In genomic region chr12:47097276-47097896, GRCh38 we compare ENCODE assay signal across 15 cellular contexts. TPM values are rescaled to one million over a fixed set of nuclear protein-coding genes. Genes with fewer than 3 reads are reported as not detected.
DNase-seq lines count a peak whose midpoint lies in the region; ATAC-seq, FAIRE-seq and TF ChIP-seq lines count a peak whose summit lies in the region.
"Had no signal": no experiment of that assay in that cellular context is flagged by ENCODE, and none has a peak within 500 bp of the region (broad histone marks: within the 10 kb centered on the region; RNA-seq: fewer than 3 reads in every experiment).

No MANE protein-coding gene starts in this region.

- TF ChIP-seq POLR2A in GM12892 (IDR thresholded peaks at IDR 0.05; ENCODE audit: low read depth, low read length), result no peak

- POLR2A ChIA-PET in activated CD4-positive, alpha-beta memory T cell treated with anti-CD3 and anti-CD28 coated beads for 36 hours (lab: Charles Lee), result no interaction called here

- no peaks in the 10 kb centered on the region for H3K9me3 ChIP-seq in right cardiac atrium (ENCODE audit: control insufficient read depth, low read length)
- no peaks in the 10 kb centered on the region for H3K9me3 ChIP-seq in right atrium auricular region
- H3K9me3 ChIP-seq in ascending aorta, result no peaks in the 10 kb centered on the region
- no peaks in the 10 kb centered on the region for H3K9me3 ChIP-seq in aorta (ENCODE audit: control insufficient read depth, low read length)
- H3K9me3 ChIP-seq: neutrophil, testis had no signal

- no peaks in the 10 kb centered on the region for H3K9me3 Mint-ChIP-seq in activated CD4-positive, alpha-beta memory T cell treated with anti-CD3 and anti-CD28 coated beads for 36 hours
- H3K9me3 Mint-ChIP-seq: activated CD4-positive, alpha-beta memory T cell treated with anti-CD3 and anti-CD28 coated beads, Interleukin-2, amount 10 ng/mL, durations not matched to agents 7 days and 5 days had no signal

- no peak for FAIRE-seq in GM12892 (lab: Jason Lieb, UNC)
- FAIRE-seq: endothelial cell of umbilical vein had no signal

- DNase-seq in right cardiac atrium, result no peak
- DNase-seq in right atrium auricular region (ENCODE audit: low spot score), result no peak
- no peak for DNase-seq in ascending aorta (ENCODE audit: low spot score in 2 of 2)
- DNase-seq in kidney tubule cell (ENCODE audit: low spot score), result peak; percentile 25
- DNase-seq in aorta, result no peak
- DNase-seq in GM12892 (ENCODE audit: insufficient read length), result no peak
- DNase-seq in stimulated activated CD4-positive, alpha-beta T cell treated with anti-CD3 and anti-CD28 coated beads, Interleukin-1b, Interleukin-23, amount 100 ng/mL, for 48 hours, result no peak
- DNase-seq in activated CD4-positive, alpha-beta memory T cell treated with anti-CD3 and anti-CD28 coated beads for 36 hours, result no peak
- DNase-seq: activated CD4-positive, alpha-beta memory T cell treated with anti-CD3 and anti-CD28 coated beads, Interleukin-2, amount 10 ng/mL, durations not matched to agents 7 days and 5 days; activated gamma-delta T cell; hypothalamus; NCI-H510A treated with DMSO at 0.1 percent for 48 hours had no signal

- H3K4me1 ChIP-seq in right cardiac atrium (ENCODE audit: control insufficient read depth, insufficient read depth, low read length), result peaks cover 4% of the 10 kb centered on the region
- no peaks in the 10 kb centered on the region for H3K4me1 ChIP-seq in right atrium auricular region
- peaks cover 0 to 42% of the 10 kb centered on the region in 2 donors for H3K4me1 ChIP-seq in ascending aorta
- peaks cover 5 to 6% of the 10 kb centered on the region in 2 donors for H3K4me1 ChIP-seq in aorta (ENCODE audit: control insufficient read depth in 1 of 2, insufficient read depth in 2 of 2, low read length in 2 of 2)

- H3K36me3 ChIP-seq in right atrium auricular region, result no peaks in the 10 kb centered on the region
- no peaks in the 10 kb centered on the region for H3K36me3 ChIP-seq in ascending aorta
- no peaks in the 10 kb centered on the region for H3K36me3 ChIP-seq in aorta (ENCODE audit: control insufficient read depth in 1 of 2, insufficient read depth in 2 of 2, low read length in 1 of 2)
- H3K36me3 ChIP-seq: neutrophil had no signal

- H3K4me3 ChIP-seq in right cardiac atrium (ENCODE audit: low read length) (no peak overlapping the region), right atrium auricular region (no peak overlapping the region), ascending aorta (peak overlapping the region; percentile 14 to 37), aorta (ENCODE audit: low read length in 2 of 2) (peak overlapping the region in 1 of 2 donors; percentile 54)
- H3K4me3 ChIP-seq: testis had no signal

- TF ChIP-seq CTCF in right atrium auricular region (IDR thresholded peaks at IDR 0.05) (no peak), ascending aorta (IDR thresholded peaks at IDR 0.05) (no peak)

- CTCF ChIA-PET in activated CD4-positive, alpha-beta memory T cell treated with anti-CD3 and anti-CD28 coated beads for 36 hours (lab: Charles Lee), result no interaction called here

- H3K4me1 Mint-ChIP-seq in activated CD4-positive, alpha-beta memory T cell treated with anti-CD3 and anti-CD28 coated beads for 36 hours (ENCODE audit: low read depth), result peaks cover 21% of the 10 kb centered on the region
- H3K4me1 Mint-ChIP-seq: activated CD4-positive, alpha-beta memory T cell treated with anti-CD3 and anti-CD28 coated beads, Interleukin-2, amount 10 ng/mL, durations not matched to agents 7 days and 5 days had no signal

- 55% methylated on average over 7 of the region's 7 CpGs for WGBS in right cardiac atrium
- WGBS in aorta, 2 donors, result 22% methylated on average over 7 of the region's 7 CpGs

- H3K4me3 Mint-ChIP-seq in activated CD4-positive, alpha-beta memory T cell treated with anti-CD3 and anti-CD28 coated beads for 36 hours, result no peak overlapping the region
- H3K4me3 Mint-ChIP-seq: activated CD4-positive, alpha-beta memory T cell treated with anti-CD3 and anti-CD28 coated beads, Interleukin-2, amount 10 ng/mL, durations not matched to agents 7 days and 5 days had no signal

- ATAC-seq in right cardiac atrium (peak; percentile 37 to 52), aorta (ENCODE audit: low FRiP score) (peak; percentile 49)

- H3K27me3 ChIP-seq in right cardiac atrium (ENCODE audit: control insufficient read depth, insufficient read depth) (no peaks in the 10 kb centered on the region), right atrium auricular region (no peaks in the 10 kb centered on the region), ascending aorta (no peaks in the 10 kb centered on the region), aorta (ENCODE audit: control insufficient read depth in 1 of 2, insufficient read depth in 2 of 2, low read length in 1 of 2) (no peaks in the 10 kb centered on the region)
- H3K27me3 ChIP-seq: neutrophil, testis had no signal

- no peak overlapping the region for H3K27ac Mint-ChIP-seq in activated CD4-positive, alpha-beta memory T cell treated with anti-CD3 and anti-CD28 coated beads for 36 hours
- H3K27ac Mint-ChIP-seq: activated CD4-positive, alpha-beta memory T cell treated with anti-CD3 and anti-CD28 coated beads, Interleukin-2, amount 10 ng/mL, durations not matched to agents 7 days and 5 days had no signal

- H3K27me3 Mint-ChIP-seq in activated CD4-positive, alpha-beta memory T cell treated with anti-CD3 and anti-CD28 coated beads for 36 hours, result no peaks in the 10 kb centered on the region
- H3K27me3 Mint-ChIP-seq: activated CD4-positive, alpha-beta memory T cell treated with anti-CD3 and anti-CD28 coated beads, Interleukin-2, amount 10 ng/mL, durations not matched to agents 7 days and 5 days had no signal

- intact Hi-C loops in right cardiac atrium (cut with DNase I), result no loop called here
- intact Hi-C loops in ascending aorta (cut with DNase I), result no loop called here
- intact Hi-C loops in aorta (cut with DNase I), result no loop called here
- intact Hi-C loops in activated CD4-positive, alpha-beta memory T cell treated with anti-CD3 and anti-CD28 coated beads for 36 hours (cut with micrococcal nuclease), result no loop called here

- no peaks in the 10 kb centered on the region for H3K36me3 Mint-ChIP-seq in activated CD4-positive, alpha-beta memory T cell treated with anti-CD3 and anti-CD28 coated beads for 36 hours

- no peak overlapping the region for H3K27ac ChIP-seq in right cardiac atrium (ENCODE audit: low read length)
- H3K27ac ChIP-seq in right atrium auricular region, result no peak overlapping the region
- H3K27ac ChIP-seq in ascending aorta, result peak overlapping the region; percentile 82 to 84
- H3K27ac ChIP-seq in aorta (ENCODE audit: low read depth in 1 of 2, low read length in 2 of 2), result peak overlapping the region; percentile 53 to 97
- H3K27ac ChIP-seq: neutrophil had no signal

RNA-seq across cellular contexts. Expression of gene AMIGO2, which starts 17.6 kb away (rescaled TPM):
- 1 to 10 TPM; 5.4 to 8.7 (median 6.9) TPM for total RNA-seq in right cardiac atrium
- 5.2 TPM for polyA plus RNA-seq in right cardiac atrium
- total RNA-seq in right atrium auricular region, result 1 to 10 TPM; 2.3 to 5.8 TPM
- total RNA-seq in ascending aorta, result 22.7 TPM
- total RNA-seq in aorta, result 10 to 100 TPM; 23.1 to 72.1 TPM
- 10 to 100 TPM; 12.0 to 39.2 TPM for polyA plus RNA-seq in aorta
- polyA plus RNA-seq in GM12892 (2012; ENCODE audit: missing spikeins), result 0.06 TPM
- 10 to 100 TPM; 12.4 to 13.6 TPM for total RNA-seq in activated CD4-positive, alpha-beta memory T cell treated with anti-CD3 and anti-CD28 coated beads for 36 hours

RNA-seq across cellular contexts. Expression of gene PCED1B, which starts 18.0 kb away (rescaled TPM):
- 1 to 10 TPM; 1.3 to 2.3 (median 1.7) TPM for total RNA-seq in right cardiac atrium
- 1.3 TPM for polyA plus RNA-seq in right cardiac atrium
- 1 to 10 TPM in 1 of 2 donors, under 1 TPM in 1; 0.98 to 1.4 TPM for total RNA-seq in right atrium auricular region
- total RNA-seq in ascending aorta, result 1.5 TPM
- 10 to 100 TPM; 11.0 to 12.6 TPM for total RNA-seq in aorta
- 10 to 100 TPM in 1 of 2 donors, 1 to 10 TPM in 1; 2.0 to 12.2 TPM for polyA plus RNA-seq in aorta
- polyA plus RNA-seq in GM12892 (2012; ENCODE audit: missing spikeins), result 1.3 TPM
- 100 to 1,000 TPM; 133 to 136 TPM for total RNA-seq in activated CD4-positive, alpha-beta memory T cell treated with anti-CD3 and anti-CD28 coated beads for 36 hours

Comparison
In these comparisons a context has a peak if more than half of its experiments do, and no peak if none do; other contexts are left out.
1. H3K27ac ChIP-seq: peak in ascending aorta (2 of 2) and aorta (2 of 2); none in right cardiac atrium (single experiment) and right atrium auricular region (0 of 2).
2. H3K4me3 ChIP-seq: peak in ascending aorta (2 of 2); none in right cardiac atrium (single experiment) and right atrium auricular region (0 of 2).
3. RNA of gene PCED1B, which starts 18.0 kb away (total RNA-seq): 133 to 136 TPM in activated CD4-positive, alpha-beta memory T cell treated with anti-CD3 and anti-CD28 coated beads for 36 hours; 11.0 to 12.6 TPM in aorta, 1.3 to 2.3 TPM in right cardiac atrium, 1.5 TPM in ascending aorta (single experiment) and 0.98 to 1.4 TPM in right atrium auricular region; every median in the first group is over 4 times any median in the second.